Comparison of ENCODE assay signal across 8 cellular contexts in the genomic region with DNA sequence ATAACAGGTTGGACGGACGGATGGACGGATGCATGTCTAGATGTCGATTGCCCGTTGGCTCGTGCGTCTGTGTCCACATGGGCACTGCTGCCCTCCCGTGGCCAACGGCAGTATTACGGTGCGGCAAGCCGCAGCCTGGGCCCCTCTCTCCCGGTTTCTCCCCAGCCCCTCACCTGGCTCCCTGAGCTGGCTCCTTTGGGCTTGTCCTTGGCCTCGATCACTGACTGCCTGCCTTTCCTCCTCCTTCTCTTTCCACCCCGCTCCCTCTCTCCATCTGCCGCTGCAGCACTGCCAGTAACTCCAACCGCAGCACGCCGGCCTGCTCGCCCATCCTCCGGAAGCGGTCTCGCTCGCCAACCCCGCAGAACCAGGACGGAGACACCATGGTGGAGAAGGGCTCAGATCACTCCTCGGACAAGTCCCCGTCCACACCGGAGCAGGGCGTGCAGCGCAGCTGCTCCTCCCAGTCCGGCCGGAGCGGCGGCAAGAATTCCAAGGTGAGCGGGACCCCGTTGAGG.
DNase-seq lines count a peak whose midpoint lies in the region; ATAC-seq and TF ChIP-seq lines count a peak whose summit lies in the region.

No MANE protein-coding gene starts in this region.

- H3K36me3 Mint-ChIP-seq in natural killer cell: no peaks in the 10 kb centered on the region

- H3K4me2 ChIP-seq in OCI-LY1 (ENCODE audit: low read length): no peak overlapping the region

- no peak overlapping the region for H3K4me3 Mint-ChIP-seq in natural killer cell

- TF ChIP-seq CTCF in OCI-LY1 (IDR thresholded peaks at IDR 0.05; ENCODE audit: low read length) (peak; percentile 61), natural killer cell (IDR thresholded peaks at IDR 0.05) (peak; percentile 89)

- H3K27ac ChIP-seq in OCI-LY1 (ENCODE audit: low read depth, low read length, poor library complexity, severe bottlenecking): no peak overlapping the region

- H3K36me3 ChIP-seq in OCI-LY1 (ENCODE audit: insufficient read depth, low read length): no peaks in the 10 kb centered on the region

- no peaks in the 10 kb centered on the region for H4K20me1 ChIP-seq in OCI-LY1 (ENCODE audit: insufficient read depth, low read length)

- intact Hi-C loops in natural killer cell (cut with micrococcal nuclease): loop anchor here (2.0 kb wide), 1 partner anchor 66 kb away; no protein-coding TSS in a partner anchor

- peaks cover 18 to 19% of the 10 kb centered on the region in 2 donors for H3K4me1 Mint-ChIP-seq in natural killer cell

- no peaks in the 10 kb centered on the region for H3K79me2 ChIP-seq in OCI-LY1 (ENCODE audit: insufficient read depth, low read length)

- no peaks in the 10 kb centered on the region for H3K9me3 ChIP-seq in OCI-LY1 (ENCODE audit: low read length)

- H3K9me2 ChIP-seq in OCI-LY1 (ENCODE audit: low read depth, low read length): no peaks in the 10 kb centered on the region

- no peak overlapping the region for H3K27ac Mint-ChIP-seq in natural killer cell

- no peak overlapping the region for H3K9ac ChIP-seq in OCI-LY1 (ENCODE audit: low read length)

- H2AFZ ChIP-seq in OCI-LY1 (ENCODE audit: low read length): no peak overlapping the region

- H3K27me3 Mint-ChIP-seq in natural killer cell (ENCODE audit: low read depth in 2 of 2): peaks cover 2 to 21% of the 10 kb centered on the region in 2 donors

- no peaks in the 10 kb centered on the region for H3K27me3 ChIP-seq in OCI-LY1 (ENCODE audit: insufficient read depth, low read length)

- H3K9me3 Mint-ChIP-seq in natural killer cell: no peaks in the 10 kb centered on the region

- H3K4me3 ChIP-seq in OCI-LY1 (ENCODE audit: low read depth, low read length, poor library complexity, severe bottlenecking): no peak overlapping the region

- no peaks in the 10 kb centered on the region for H3F3A ChIP-seq in OCI-LY1 (ENCODE audit: insufficient read depth, low read length)

- peak; percentile 52 for ATAC-seq in HG03066 (IDR thresholded peaks at IDR 0.05; ENCODE audit: low read depth, unreplicated experiment)
- peak; percentile 66 for ATAC-seq in esophagus mucosa
- ATAC-seq in natural killer cell: peak; percentile 74 to 76 (median 75)

- no peaks in the 10 kb centered on the region for H3K4me1 ChIP-seq in OCI-LY1 (ENCODE audit: insufficient read depth, low read length, severe bottlenecking)

- DNase-seq in SKM-1 treated with dmso at 0.1 percent for 144 hours (lab: John Stamatoyannopoulos, UW; ENCODE audit: unreplicated experiment) (peak; percentile 44), SKM-1 (lab: John Stamatoyannopoulos, UW; ENCODE audit: unreplicated experiment) (no peak), natural killer cell (peak; percentile 61)
- DNase-seq in activated T-cell treated with anti-CD3 and anti-CD28 coated beads, Interleukin-2, amount 50 U/mL, for 48 hours: peak; percentile 79 to 83
- peak; percentile 45 for DNase-seq in stimulated activated naive CD4-positive, alpha-beta T cell treated with Interleukin-2 at 50 U/mL for 16 hours (lab: John Stamatoyannopoulos, UW)
